ENCODE assay signal across 1 cellular context in the genomic region with DNA sequence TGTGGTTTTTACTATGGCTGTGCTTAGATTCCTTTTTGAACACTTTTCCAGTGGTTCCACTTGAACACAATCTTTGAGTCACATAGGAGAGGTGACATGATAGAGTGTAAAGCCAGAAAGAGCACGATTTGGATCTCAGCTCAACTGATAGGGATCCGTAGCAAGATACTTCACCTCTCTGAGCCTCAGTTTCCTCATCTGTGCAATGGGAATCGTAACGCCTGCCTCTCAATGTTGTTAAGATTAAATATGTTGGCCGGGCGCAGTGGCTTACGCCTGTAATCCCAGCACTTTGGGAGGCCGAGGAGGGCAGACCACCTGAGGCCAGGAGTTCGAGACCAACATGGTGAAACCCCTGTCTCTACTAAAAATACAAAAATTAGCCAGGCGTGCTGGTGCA.
TF ChIP-seq lines count a peak whose summit lies in the region.

No MANE protein-coding gene starts in this region.

TF ChIP-seq in HepG2, 621 proteins besides CTCF, POLR2A, EP300 and RAD21:
- TF ChIP-seq KLF16 (CRISPR knock-in tag; IDR thresholded peaks at IDR 0.05) = no peak
- TF ChIP-seq ZNF703 (CRISPR knock-in tag; IDR thresholded peaks at IDR 0.05; ENCODE audit: borderline replicate concordance) = no peak
- TF ChIP-seq ZNF713 (CRISPR knock-in tag; IDR thresholded peaks at IDR 0.05) = no peak
- TF ChIP-seq ZMYM3 (CRISPR knock-in tag; IDR thresholded peaks at IDR 0.05) = 0 out of 2 replicates have a peak, but pooled peaks have one; percentile 46
- TF ChIP-seq ZNF224 (CRISPR knock-in tag; IDR thresholded peaks at IDR 0.05) = no peak
- 0 out of 2 replicates have a peak, but pooled peaks have one; percentile 4 for TF ChIP-seq MYPOP (CRISPR knock-in tag; IDR thresholded peaks at IDR 0.05)
- peak; percentile 86 for TF ChIP-seq ZNF629 (CRISPR knock-in tag; conservative IDR thresholded peaks at IDR 0.05)
